In genomic region chr16:12802661-12803060, GRCh38 we compare ENCODE assay signal across 8 cellular contexts. TPM values are rescaled to one million over a fixed set of nuclear protein-coding genes. Genes with fewer than 3 reads are reported as not detected.
DNase-seq lines count a peak whose midpoint lies in the region; ATAC-seq, FAIRE-seq and TF ChIP-seq lines count a peak whose summit lies in the region.

No MANE protein-coding gene starts in this region.

- H3K27me3 Mint-ChIP-seq in chondrocyte (ENCODE audit: low read depth) (no peaks in the 10 kb centered on the region), naive B cell (peaks cover 0 to 15% (median 0%) of the 10 kb centered on the region in 3 donors)

- no peak for ATAC-seq in A549
- ATAC-seq in naive B cell (ENCODE audit: low read depth in 2 of 2): no peak
- no peak for ATAC-seq in HG02840 (IDR thresholded peaks at IDR 0.05; ENCODE audit: low FRiP score, unreplicated experiment)

- H3K27ac ChIP-seq in A549: peak overlapping the region; percentile 94 to 96
- H3K27ac ChIP-seq in HUES64 (ENCODE audit: low read depth, low read length): no peak overlapping the region

- FAIRE-seq in A549 (lab: Jason Lieb, UNC): no peak

- TF ChIP-seq RAD21 in A549 (conservative IDR thresholded peaks at IDR 0.05 in 1 of 2, IDR thresholded peaks at IDR 0.05 in 1 of 2): no peak

- H3K4me3 Mint-ChIP-seq in chondrocyte (ENCODE audit: unreplicated experiment) (peak overlapping the region; percentile 80), naive B cell (peak overlapping the region; percentile 86 to 94 (median 92))

- H3K4me3 ChIP-seq in A549 (peak overlapping the region; percentile 71), HUES64 (ENCODE audit: low read length) (peak overlapping the region; percentile 85)

- POLR2A ChIA-PET in A549 (lab: Yijun Ruan, JAX): interaction anchor here (1.2 kb wide), 1 partner anchor 18 kb away, joined by 3 read pairs; no protein-coding TSS in a partner anchor

- H3K9ac ChIP-seq in HUES64 (ENCODE audit: low read depth, low read length): peak overlapping the region; percentile 80

- H3K36me3 ChIP-seq in HUES64 (ENCODE audit: insufficient read depth, low read length): no peaks in the 10 kb centered on the region

- H3K9me3 ChIP-seq in A549 (no peaks in the 10 kb centered on the region), HUES64 (ENCODE audit: insufficient read depth, low read depth, low read length) (no peaks in the 10 kb centered on the region)

- H3K4me1 ChIP-seq in A549 (peaks cover 23% of the 10 kb centered on the region), HUES64 (ENCODE audit: insufficient read depth, low read length) (peaks cover 5% of the 10 kb centered on the region; the same call in 1 of the 2 replicates)

- no peak for DNase-seq in A549 (ENCODE audit: low read depth in 1 of 2, low spot score in 1 of 2)
- no peak for DNase-seq in chondrocyte (ENCODE audit: low spot score)
- DNase-seq in naive B cell: no peak
- DNase-seq in G401 (ENCODE audit: low spot score): no peak
- no peak for DNase-seq in stimulated activated CD8-positive, alpha-beta memory T cell treated with anti-CD3 and anti-CD28 coated beads, Interleukin-4, amount 100 ng/mL, for 48 hours
- no peak for DNase-seq in pons (ENCODE audit: low spot score)

- TF ChIP-seq CTCF in A549 (IDR thresholded peaks at IDR 0.05): no peak
- TF ChIP-seq CTCF in chondrocyte (IDR thresholded peaks at IDR 0.05): no peak

- H3K4me1 Mint-ChIP-seq in chondrocyte (ENCODE audit: low read depth) (peaks cover 55% of the 10 kb centered on the region), naive B cell (peaks cover 16 to 29% (median 28%) of the 10 kb centered on the region in 3 donors)

- H3K9me3 Mint-ChIP-seq in chondrocyte (ENCODE audit: low read depth) (no peaks in the 10 kb centered on the region), naive B cell (peaks cover 0 to 6% (median 2%) of the 10 kb centered on the region in 7 donors)

- 78% methylated on average over 6 of the region's 6 CpGs for WGBS in A549 (ENCODE audit: missing lambda C conversion rate)
- 78% methylated on average over 6 of the region's 6 CpGs for WGBS in HUES64

- no peaks in the 10 kb centered on the region for H3K36me3 Mint-ChIP-seq in chondrocyte (ENCODE audit: low read depth)
- H3K36me3 Mint-ChIP-seq in naive B cell: no peaks in the 10 kb centered on the region

- H3K4me2 ChIP-seq in A549: peak overlapping the region; percentile 75

- in situ Hi-C loops in G401 (cut with HindIII; ENCODE audit: low sequenced_read_pairs): no loop called here

- H3K27ac Mint-ChIP-seq in chondrocyte (ENCODE audit: unreplicated experiment) (peak overlapping the region; percentile 96), naive B cell (peak overlapping the region in 1 of 6 donors; percentile 87)

- no peak for TF ChIP-seq EP300 in A549 (IDR thresholded peaks at IDR 0.05)

- no peaks in the 10 kb centered on the region for H3K27me3 ChIP-seq in HUES64 (ENCODE audit: insufficient read depth, low read length)

- CTCF ChIA-PET in A549 (lab: Yijun Ruan, JAX): no interaction called here

- no peak for TF ChIP-seq POLR2A in A549 (IDR thresholded peaks at IDR 0.05; ENCODE audit: low read length)

TF ChIP-seq in A549, 52 proteins besides CTCF, POLR2A, EP300 and RAD21:
- TF ChIP-seq FOSB (CRISPR knock-in tag; IDR thresholded peaks at IDR 0.05): no peak
- no peak for TF ChIP-seq JUN (IDR thresholded peaks at IDR 0.05)
- TF ChIP-seq POLR2AphosphoS2 (conservative IDR thresholded peaks at IDR 0.05; ENCODE audit: low read length): no peak
- TF ChIP-seq EHMT2 (IDR thresholded peaks at IDR 0.05; ENCODE audit: low read depth): no peak
- TF ChIP-seq ATOH8 (CRISPR knock-in tag; IDR thresholded peaks at IDR 0.05; ENCODE audit: low read depth): no peak
- TF ChIP-seq E2F6 (IDR thresholded peaks at IDR 0.05; ENCODE audit: borderline replicate concordance, low read depth): no peak
- TF ChIP-seq TFCP2L1 (CRISPR knock-in tag; IDR thresholded peaks at IDR 0.05): no peak

RNA-seq across cellular contexts. Expression of gene CPPED1, which starts 1.0 kb away (rescaled TPM):
- polyA plus RNA-seq in A549 (2011; rRNA removed) (30.5 and 31.3 TPM in 2 replicates), A549 (2017; fragmentation: RNase III; extraction: RNeasy Plus Mini Kit Qiagen cat#74134 plus additional on column Dnase treatment) (16.1 to 17.5 TPM (median 16.8 TPM) in 3 replicates), naive B cell (ENCODE audit: low read depth in 6 of 6) (1 to 10 TPM; 1.9 to 9.1 (median 8.2) TPM)
- polyA plus RNA-seq in A549 (2012; cell fraction: cytosol; rRNA removed): 9.9 and 11.6 TPM in 2 replicates
- polyA plus RNA-seq in A549 (2012; cell fraction: nucleus; rRNA removed): 10.7 and 11.9 TPM in 2 replicates
- polyA minus RNA-seq in A549 (2011; rRNA and poly(A)+ RNA removed): 32.3 and 35.1 TPM in 2 replicates
- 9.5 TPM for polyA plus RNA-seq in HUES64 (2013, experiment 1 of 2)
- polyA plus RNA-seq in HUES64 (2013, experiment 2 of 2): 8.2 TPM
- total RNA-seq in chondrocyte: 15.3 to 18.6 TPM (median 18.1 TPM) in 3 replicates
- 51.1 and 61.5 TPM in 2 replicates for total RNA-seq in G401 (2014; rRNA removed; shearing (Covaris generic))
